ENCODE assay signal across 1 cellular context in genomic region chr5:81065492-81065891, GRCh38.
TF ChIP-seq lines count a peak whose summit lies in the region.

No MANE protein-coding gene starts in this region.

TF ChIP-seq in IMR-90, 13 proteins besides CTCF, POLR2A, EP300 and RAD21 (continued from another document):
- TF ChIP-seq, protein P1, sequence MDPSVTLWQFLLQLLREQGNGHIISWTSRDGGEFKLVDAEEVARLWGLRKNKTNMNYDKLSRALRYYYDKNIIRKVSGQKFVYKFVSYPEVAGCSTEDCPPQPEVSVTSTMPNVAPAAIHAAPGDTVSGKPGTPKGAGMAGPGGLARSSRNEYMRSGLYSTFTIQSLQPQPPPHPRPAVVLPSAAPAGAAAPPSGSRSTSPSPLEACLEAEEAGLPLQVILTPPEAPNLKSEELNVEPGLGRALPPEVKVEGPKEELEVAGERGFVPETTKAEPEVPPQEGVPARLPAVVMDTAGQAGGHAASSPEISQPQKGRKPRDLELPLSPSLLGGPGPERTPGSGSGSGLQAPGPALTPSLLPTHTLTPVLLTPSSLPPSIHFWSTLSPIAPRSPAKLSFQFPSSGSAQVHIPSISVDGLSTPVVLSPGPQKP (IDR thresholded peaks at IDR 0.05; ENCODE audit: borderline replicate concordance, low read depth, low read length): no peak
- no peak for TF ChIP-seq FOS (IDR thresholded peaks at IDR 0.05; ENCODE audit: low read depth, low read length)
- no peak for TF ChIP-seq MXI1 (IDR thresholded peaks at IDR 0.05; ENCODE audit: borderline replicate concordance, low read depth, low read length)
- TF ChIP-seq CHD1 (IDR thresholded peaks at IDR 0.05; ENCODE audit: low read depth, low read length): no peak
- TF ChIP-seq RFX5 (IDR thresholded peaks at IDR 0.05; ENCODE audit: low read depth, low read length): no peak
- no peak for TF ChIP-seq SMC3 (IDR thresholded peaks at IDR 0.05; ENCODE audit: low read depth, low read length)
- TF ChIP-seq MAZ (IDR thresholded peaks at IDR 0.05; ENCODE audit: borderline replicate concordance, low read depth, low read length): no peak
- TF ChIP-seq USF2 (IDR thresholded peaks at IDR 0.05; ENCODE audit: low read depth, low read length): no peak
- no peak for TF ChIP-seq RCOR1 (IDR thresholded peaks at IDR 0.05; ENCODE audit: insufficient replicate concordance, low read length)
- no peak for TF ChIP-seq MAFK (IDR thresholded peaks at IDR 0.05; ENCODE audit: low read depth, low read length)
- no peak for TF ChIP-seq CEBPB (IDR thresholded peaks at IDR 0.05; ENCODE audit: low read depth, low read length)
- no peak for TF ChIP-seq BHLHE40 (IDR thresholded peaks at IDR 0.05; ENCODE audit: low read depth, low read length)
